8 cellular contexts compared by ENCODE assay signal in genomic region chr11:125166347-125166841, GRCh38. TPM values are rescaled to one million over a fixed set of nuclear protein-coding genes. Genes with fewer than 3 reads are reported as not detected.
DNase-seq lines count a peak whose midpoint lies in the region; ATAC-seq, FAIRE-seq and TF ChIP-seq lines count a peak whose summit lies in the region.

No MANE protein-coding gene starts in this region.

- no peaks in the 10 kb centered on the region for H3K36me3 Mint-ChIP-seq in stimulated activated naive CD8-positive, alpha-beta T cell treated with anti-CD3 and anti-CD28 coated beads, Interleukin-15, Interleukin-2, amounts not matched to agents 100 ng/mL and 50 ng/mL, for 24 hours (ENCODE audit: low read depth)
- H3K36me3 Mint-ChIP-seq in naive B cell: peaks cover 4 to 18% of the 10 kb centered on the region in 2 donors

- H3K4me3 Mint-ChIP-seq in stimulated activated naive CD8-positive, alpha-beta T cell treated with anti-CD3 and anti-CD28 coated beads, Interleukin-15, Interleukin-2, amounts not matched to agents 100 ng/mL and 50 ng/mL, for 24 hours: peak overlapping the region; percentile 83
- peak overlapping the region in 7 of 8 donors; percentile 64 to 99 (median 93) for H3K4me3 Mint-ChIP-seq in naive B cell

- H2AFZ ChIP-seq in endothelial cell of umbilical vein (ENCODE audit: low read depth, low read length) (peak overlapping the region; percentile 83), PC-9 (no peak overlapping the region)

- TF ChIP-seq POLR2A in endothelial cell of umbilical vein (IDR thresholded peaks at IDR 0.05; ENCODE audit: low read depth, low read length): no peak

- H3K9me3 Mint-ChIP-seq in stimulated activated naive CD8-positive, alpha-beta T cell treated with anti-CD3 and anti-CD28 coated beads, Interleukin-15, Interleukin-2, amounts not matched to agents 100 ng/mL and 50 ng/mL, for 24 hours: no peaks in the 10 kb centered on the region
- no peaks in the 10 kb centered on the region for H3K9me3 Mint-ChIP-seq in naive B cell

- no peak overlapping the region for H3K9ac ChIP-seq in endothelial cell of umbilical vein (replicated peaks; ENCODE audit: extremely low read depth, insufficient read depth, low read length)

- no peak overlapping the region for H3K27ac ChIP-seq in endothelial cell of umbilical vein (ENCODE audit: insufficient read depth, low read depth, low read length)
- no peak overlapping the region for H3K27ac ChIP-seq in PC-9

- H3K9me3 ChIP-seq in endothelial cell of umbilical vein (replicated peaks; ENCODE audit: control insufficient read depth, insufficient read depth, low read length): no peaks in the 10 kb centered on the region
- H3K9me3 ChIP-seq in PC-9 (ENCODE audit: insufficient read depth, low read depth): no peaks in the 10 kb centered on the region

- no peak for DNase-seq in stimulated activated naive CD8-positive, alpha-beta T cell treated with anti-CD3 and anti-CD28 coated beads, Interleukin-15, Interleukin-2, amounts not matched to agents 100 U/mL and 50 U/mL, for 24 hours
- DNase-seq in endothelial cell of umbilical vein (ENCODE audit: low read depth, low spot score) (no peak), naive B cell (no peak), PC-9 (no peak), A172 (ENCODE audit: low spot score) (no peak), NCI-H1694 (lab: John Stamatoyannopoulos, UW) (no peak)

- CTCF ChIA-PET in endothelial cell of umbilical vein (lab: Charles Lee): interaction anchor here (0.9 to 10.4 kb wide), 7 partner anchors 8 to 239 kb away, joined by 3 to 188 read pairs (median 15); no protein-coding TSS in a partner anchor
- CTCF ChIA-PET in PC-9 (lab: Charles Lee): interaction anchor here (0.6 kb wide), 1 partner anchor 578 kb away, joined by 16 read pairs; no protein-coding TSS in a partner anchor

- no peak overlapping the region for H3K27ac Mint-ChIP-seq in stimulated activated naive CD8-positive, alpha-beta T cell treated with anti-CD3 and anti-CD28 coated beads, Interleukin-15, Interleukin-2, amounts not matched to agents 100 ng/mL and 50 ng/mL, for 24 hours
- H3K27ac Mint-ChIP-seq in naive B cell: peak overlapping the region in 2 of 6 donors; percentile 49 to 76

- H3K27me3 ChIP-seq in endothelial cell of umbilical vein (ENCODE audit: control insufficient read depth in 2 of 2, insufficient read depth in 2 of 2, low read length in 2 of 2): peaks cover 32 to 38% of the 10 kb centered on the region in 2 experiments
- peaks cover 17% of the 10 kb centered on the region for H3K27me3 ChIP-seq in PC-9 (ENCODE audit: insufficient read depth, low read depth)

- FAIRE-seq in endothelial cell of umbilical vein (lab: Jason Lieb, UNC): no peak

- no peak for ATAC-seq in stimulated activated naive CD8-positive, alpha-beta T cell treated with anti-CD3 and anti-CD28 coated beads, Interleukin-15, Interleukin-2, amounts not matched to agents 100 U/mL and 50 U/mL, for 24 hours
- ATAC-seq in naive B cell (ENCODE audit: low read depth in 2 of 2) (no peak), GM18520 (IDR thresholded peaks at IDR 0.05; ENCODE audit: unreplicated experiment) (no peak)

- H3K79me2 ChIP-seq in endothelial cell of umbilical vein (ENCODE audit: control insufficient read depth, insufficient read depth, low read length) (no peaks in the 10 kb centered on the region), PC-9 (ENCODE audit: low read depth) (no peaks in the 10 kb centered on the region)

- H3K4me3 ChIP-seq in endothelial cell of umbilical vein (replicated peaks in 1 of 3; ENCODE audit: insufficient read depth in 1 of 3, low read depth in 1 of 3, low read length in 3 of 3): peak overlapping the region in 2 of 3 experiments; percentile 11 to 53
- H3K4me3 ChIP-seq in PC-9: no peak overlapping the region

- H3K4me1 ChIP-seq in endothelial cell of umbilical vein (ENCODE audit: control insufficient read depth, extremely low read depth, insufficient read depth, low read length) (peaks cover 16% of the 10 kb centered on the region), PC-9 (replicated peaks; ENCODE audit: insufficient read depth) (no peaks in the 10 kb centered on the region)

- no peak for TF ChIP-seq CTCF in endothelial cell of umbilical vein (IDR thresholded peaks at IDR 0.05; ENCODE audit: extremely low read depth in 1 of 2, insufficient read depth in 1 of 2, low read depth in 1 of 2, low read length in 2 of 2)
- no peak for TF ChIP-seq CTCF in PC-9 (conservative IDR thresholded peaks at IDR 0.05)

- H3K4me2 ChIP-seq in endothelial cell of umbilical vein (ENCODE audit: insufficient read depth, low read length) (peak overlapping the region; percentile 91), PC-9 (no peak overlapping the region)

- H3K9me2 ChIP-seq in PC-9 (ENCODE audit: insufficient read depth): no peaks in the 10 kb centered on the region

- H3K4me1 Mint-ChIP-seq in stimulated activated naive CD8-positive, alpha-beta T cell treated with anti-CD3 and anti-CD28 coated beads, Interleukin-15, Interleukin-2, amounts not matched to agents 100 ng/mL and 50 ng/mL, for 24 hours (ENCODE audit: low read depth): peaks cover 10% of the 10 kb centered on the region
- peaks cover 15 to 18% (median 18%) of the 10 kb centered on the region in 3 donors for H3K4me1 Mint-ChIP-seq in naive B cell

- H3F3A ChIP-seq in PC-9 (ENCODE audit: insufficient read depth, low read depth): no peaks in the 10 kb centered on the region

- H3K27me3 Mint-ChIP-seq in stimulated activated naive CD8-positive, alpha-beta T cell treated with anti-CD3 and anti-CD28 coated beads, Interleukin-15, Interleukin-2, amounts not matched to agents 100 ng/mL and 50 ng/mL, for 24 hours: peaks cover 73% of the 10 kb centered on the region
- H3K27me3 Mint-ChIP-seq in naive B cell: peaks cover 67 to 95% (median 93%) of the 10 kb centered on the region in 3 donors

- no peaks in the 10 kb centered on the region for H3K9me1 ChIP-seq in endothelial cell of umbilical vein (replicated peaks; ENCODE audit: control insufficient read depth, extremely low read depth, insufficient read depth, low read length)

- BruUV-seq in endothelial cell of umbilical vein (replicated peaks; lab: Mats Ljungman, UMichigan) (no TSS peak), PC-9 (replicated peaks; lab: Mats Ljungman, UMichigan) (no TSS peak)

- POLR2A ChIA-PET in endothelial cell of umbilical vein (lab: Charles Lee) (no interaction called here), PC-9 (lab: Charles Lee; ENCODE audit: unreplicated experiment) (no interaction called here)

- H3K36me3 ChIP-seq in endothelial cell of umbilical vein (ENCODE audit: control insufficient read depth in 2 of 2, extremely low read depth in 1 of 2, insufficient read depth in 2 of 2, low read length in 2 of 2) (no peaks in the 10 kb centered on the region), PC-9 (ENCODE audit: low read depth) (no peaks in the 10 kb centered on the region)

- H4K20me1 ChIP-seq in endothelial cell of umbilical vein (replicated peaks; ENCODE audit: control insufficient read depth, extremely low read depth, insufficient read depth, low read length): no peaks in the 10 kb centered on the region
- no peaks in the 10 kb centered on the region for H4K20me1 ChIP-seq in PC-9 (ENCODE audit: insufficient read depth)

- dilution Hi-C loops in endothelial cell of umbilical vein (cut with MboI; ENCODE audit: extremely low pct_ligation_motif_present, low sequenced_read_pairs): no loop called here

- intact Hi-C loops in endothelial cell of umbilical vein (cut with micrococcal nuclease) (loop anchor here (1.0 to 10.0 kb wide), 3 partner anchors 58 to 708 kb away; partner anchors contain the start of gene SLC37A2), PC-9 (cut with micrococcal nuclease; ENCODE audit: unreplicated experiment) (loop anchor here (10.0 kb wide), 1 partner anchor 178 kb away; no protein-coding TSS in a partner anchor)

TF ChIP-seq in endothelial cell of umbilical vein, 7 proteins besides CTCF, POLR2A, EP300 and RAD21:
- peak; percentile 96 for TF ChIP-seq EZH2 (IDR thresholded peaks at IDR 0.05; ENCODE audit: borderline replicate concordance, low read depth, low read length, severe bottlenecking)
- no peak for TF ChIP-seq FOS (IDR thresholded peaks at IDR 0.05; ENCODE audit: borderline replicate concordance, insufficient read depth, low read length)
TF ChIP-seq in endothelial cell of umbilical vein: peak in this region for 1.

RNA-seq across cellular contexts. Expression of gene PKNOX2, which starts 1.8 kb away (rescaled TPM):
- total RNA-seq in endothelial cell of umbilical vein: 0.11 and 0.14 TPM in 2 replicates
- 0.89 and 0.91 TPM in 2 replicates for polyA plus RNA-seq in endothelial cell of umbilical vein
- 0.77 and 1.1 TPM in 2 replicates for polyA plus RNA-seq in endothelial cell of umbilical vein (2011; cell fraction: cytosol; rRNA removed)
- polyA plus RNA-seq in endothelial cell of umbilical vein (2011; cell fraction: nucleus; rRNA removed): 1.4 and 2.9 TPM in 2 replicates
- polyA plus RNA-seq in endothelial cell of umbilical vein (2012): 0.15 TPM in 1 of 2 replicates, not detected in the other
- 1.1 and 1.4 TPM in 2 replicates for polyA minus RNA-seq in endothelial cell of umbilical vein
- not detected for polyA minus RNA-seq in endothelial cell of umbilical vein (2011; cell fraction: cytosol; rRNA and poly(A)+ RNA removed)
- 1.0 and 3.6 TPM in 2 replicates for polyA minus RNA-seq in endothelial cell of umbilical vein (2011; cell fraction: nucleus; rRNA and poly(A)+ RNA removed)
- not detected for polyA plus RNA-seq in naive B cell (ENCODE audit: low read depth in 6 of 6)
- total RNA-seq in PC-9 (2021): not detected in 2 replicates
- 0.12 TPM in 1 of 2 replicates, not detected in the other for total RNA-seq in A172 (2014; rRNA removed; shearing (Covaris generic))

RNA-seq across cellular contexts. Expression of gene TMEM218, which starts 55.0 kb away (rescaled TPM):
- 17.9 and 23.8 TPM in 2 replicates for total RNA-seq in endothelial cell of umbilical vein
- polyA plus RNA-seq in endothelial cell of umbilical vein: 38.2 and 45.1 TPM in 2 replicates
- 28.7 and 28.8 TPM in 2 replicates for polyA plus RNA-seq in endothelial cell of umbilical vein (2011; cell fraction: cytosol; rRNA removed)
- polyA plus RNA-seq in endothelial cell of umbilical vein (2011; cell fraction: nucleus; rRNA removed): 28.4 and 37.1 TPM in 2 replicates
- 18.8 and 22.6 TPM in 2 replicates for polyA plus RNA-seq in endothelial cell of umbilical vein (2012)
- polyA minus RNA-seq in endothelial cell of umbilical vein: 17.9 and 21.5 TPM in 2 replicates
- polyA minus RNA-seq in endothelial cell of umbilical vein (2011; cell fraction: cytosol; rRNA and poly(A)+ RNA removed): 2.6 TPM
- polyA minus RNA-seq in endothelial cell of umbilical vein (2011; cell fraction: nucleus; rRNA and poly(A)+ RNA removed): 5.9 and 13.3 TPM in 2 replicates
- polyA plus RNA-seq in naive B cell (ENCODE audit: low read depth in 6 of 6): 10 to 100 TPM; 30.4 to 53.0 (median 36.7) TPM
- total RNA-seq in PC-9 (2021): 16.4 and 20.5 TPM in 2 replicates
- total RNA-seq in A172 (2014; rRNA removed; shearing (Covaris generic)): 25.8 and 30.8 TPM in 2 replicates
